Comparison of ENCODE assay signal across 23 cellular contexts in the genomic region with DNA sequence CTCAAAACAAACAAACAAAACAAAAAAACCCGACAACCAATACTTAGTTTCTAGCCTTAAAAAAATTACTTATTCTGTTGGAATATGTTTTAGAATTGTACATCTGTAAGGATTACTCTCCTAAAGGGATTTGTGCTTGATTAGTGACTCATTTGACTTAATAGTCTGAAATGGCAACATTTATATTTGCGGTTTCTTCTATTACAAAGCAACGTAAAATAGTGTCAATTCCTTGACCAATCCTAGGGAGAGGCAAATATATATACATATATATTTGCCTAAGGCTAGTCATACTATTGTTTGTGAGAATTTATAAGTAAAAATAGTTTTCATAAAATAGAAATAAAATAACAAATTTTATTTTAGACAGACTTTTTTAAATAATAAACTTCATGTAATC.
"Had no signal": no experiment of that assay in that cellular context is flagged by ENCODE, and none has a peak within 500 bp of the region (broad histone marks: within the 10 kb centered on the region; RNA-seq: fewer than 3 reads in every experiment).

No MANE protein-coding gene starts in this region.

- H3K27me3 ChIP-seq: dorsolateral prefrontal cortex, foreskin keratinocyte, gastroesophageal sphincter, heart left ventricle, sigmoid colon, stomach, thyroid gland had no signal

- H3K36me3 ChIP-seq: gastroesophageal sphincter, sigmoid colon, thyroid gland had no signal

- H3K27ac ChIP-seq: parathyroid adenoma, thyroid gland had no signal

- ATAC-seq: esophagus mucosa; foreskin keratinocyte; gastroesophageal sphincter; heart left ventricle; natural killer cell treated with Interleukin-12 subunit alpha and Interleukin-12 subunit beta and Interleukin-15 and Interleukin-18, amount 100 ng/mL, for 72 hours; right cardiac atrium; stimulated activated effector memory CD8-positive, alpha-beta T cell treated with anti-CD3 and anti-CD28 coated beads, Interleukin-12 subunit alpha, Interleukin-12 subunit beta, amount 100 ng/mL, for 72 hours had no signal

- H3K4me1 Mint-ChIP-seq: stimulated activated effector memory CD8-positive, alpha-beta T cell treated with anti-CD3 and anti-CD28 coated beads, Interleukin-12 subunit alpha, Interleukin-12 subunit beta, amount 100 ng/mL, for 72 hours had no signal

- H3K9me3 ChIP-seq: thyroid gland had no signal

- DNase-seq: dorsolateral prefrontal cortex; effector CD4-positive, alpha-beta T cell; foreskin keratinocyte; heart left ventricle; hippocampal formation; kidney glomerular epithelial cell; right cardiac atrium; sigmoid colon; stimulated activated CD4-positive, alpha-beta T cell treated with anti-CD3 and anti-CD28 coated beads, Interleukin-2, amount 100 ng/mL, for 24 hours; stimulated activated CD4-positive, alpha-beta T cell treated with anti-CD3 and anti-CD28 coated beads, Interleukin-4, amount 100 ng/mL, for 24 hours; stimulated activated naive CD4-positive, alpha-beta T cell treated with Interleukin-2 at 50 U/mL for 16 hours; stomach; thyroid gland; trophoblast cell had no signal

- H3K27me3 Mint-ChIP-seq: progenitor cell of endocrine pancreas had no signal

- H3K36me3 Mint-ChIP-seq: stimulated activated effector memory CD8-positive, alpha-beta T cell treated with anti-CD3 and anti-CD28 coated beads, Interleukin-12 subunit alpha, Interleukin-12 subunit beta, amount 100 ng/mL, for 72 hours had no signal

- H3K4me3 Mint-ChIP-seq: memory B cell; natural killer cell treated with Interleukin-12 subunit alpha and Interleukin-12 subunit beta and Interleukin-15 and Interleukin-18, amount 100 ng/mL, for 72 hours; neural crest cell; stimulated activated effector memory CD8-positive, alpha-beta T cell treated with anti-CD3 and anti-CD28 coated beads, Interleukin-12 subunit alpha, Interleukin-12 subunit beta, amount 100 ng/mL, for 72 hours had no signal

- H3K9ac ChIP-seq: parathyroid adenoma had no signal

- H3K4me3 ChIP-seq: dorsolateral prefrontal cortex, gastroesophageal sphincter, heart left ventricle, lung, sigmoid colon, stomach, thyroid gland had no signal

- H3K27ac Mint-ChIP-seq: natural killer cell treated with Interleukin-12 subunit alpha and Interleukin-12 subunit beta and Interleukin-15 and Interleukin-18, amount 100 ng/mL, for 72 hours; stimulated activated effector memory CD8-positive, alpha-beta T cell treated with anti-CD3 and anti-CD28 coated beads, Interleukin-12 subunit alpha, Interleukin-12 subunit beta, amount 100 ng/mL, for 72 hours had no signal

- H3K4me1 ChIP-seq: parathyroid adenoma, thyroid gland had no signal
